ENCODE assay signal across 26 cellular contexts in genomic region chr1:54391450-54392071, GRCh38. TPM values are rescaled to one million over a fixed set of nuclear protein-coding genes. Genes with fewer than 3 reads are reported as not detected.
DNase-seq lines count a peak whose midpoint lies in the region; ATAC-seq and TF ChIP-seq lines count a peak whose summit lies in the region.
"Had no signal": no experiment of that assay in that cellular context is flagged by ENCODE, and none has a peak within 500 bp of the region (broad histone marks: within the 10 kb centered on the region; RNA-seq: fewer than 3 reads in every experiment).

No MANE protein-coding gene starts in this region.

- H3K9me3 ChIP-seq in H9 (ENCODE audit: control insufficient read depth, low read depth, low read length) (no peaks in the 10 kb centered on the region), mesodermal cell (ENCODE audit: control insufficient read depth, low read length) (no peaks in the 10 kb centered on the region), gastrocnemius medialis (no peaks in the 10 kb centered on the region)
- H3K9me3 ChIP-seq: BLaER1, upper lobe of left lung had no signal

- H3K36me3 ChIP-seq in mesodermal cell (ENCODE audit: control insufficient read depth, insufficient read depth, low read length) (peaks cover 96% of the 10 kb centered on the region), gastrocnemius medialis (no peaks in the 10 kb centered on the region)

- no CpG with 5 or more reads among the region's 13 CpGs for WGBS in H9 (ENCODE audit: extremely low coverage, insufficient read length, low lambda C conversion rate)
- WGBS in mesodermal cell (ENCODE audit: insufficient coverage in 2 of 2), 2 experiments = 75 to 80% methylated on average over 9 to 11 of the region's 13 CpGs

- H2BK15ac ChIP-seq in H9 (ENCODE audit: low read depth, low read length) = no peak overlapping the region

- no peak overlapping the region for H4K5ac ChIP-seq in H9 (ENCODE audit: insufficient read length, low read depth, low read length)

- no peaks in the 10 kb centered on the region for H3K27me3 Mint-ChIP-seq in H9 (ENCODE audit: low read depth)
- H3K27me3 Mint-ChIP-seq in WTC11 (ENCODE audit: low read depth) = no peaks in the 10 kb centered on the region
- H3K27me3 Mint-ChIP-seq: activated CD4-positive, alpha-beta T cell treated with anti-CD3 and anti-CD28 coated beads, Interleukin-2, amount 10 ng/mL, durations not matched to agents 7 days and 5 days had no signal

- H3K14ac ChIP-seq in H9 (ENCODE audit: insufficient read depth, low read length) = no peak overlapping the region

- H3K27ac Mint-ChIP-seq in H9 (peak overlapping the region; percentile 63 to 87 (median 85); a peak in 5 of 7 replicates), WTC11 (peak overlapping the region; percentile 79)
- H3K27ac Mint-ChIP-seq: activated CD4-positive, alpha-beta T cell treated with anti-CD3 and anti-CD28 coated beads, Interleukin-2, amount 10 ng/mL, durations not matched to agents 7 days and 5 days; activated T-cell treated with anti-CD3 and anti-CD28 coated beads, Interleukin-2, amount 50 U/mL, for 72 hours; T-helper 2 cell treated with Interferon-gamma antibody and Interleukin-4, amounts not matched to agents 5 μg/mL and 100 μg/mL, for 36 hours had no signal

- H3K79me2 ChIP-seq in H9 (ENCODE audit: insufficient read depth, low read length) = peaks cover 20% of the 10 kb centered on the region

- TF ChIP-seq CTCF in H9 (conservative IDR thresholded peaks at IDR 0.05) (no peak), WTC11 (IDR thresholded peaks at IDR 0.05) (no peak), gastrocnemius medialis (IDR thresholded peaks at IDR 0.05 in 4 of 5, conservative IDR thresholded peaks at IDR 0.05 in 1 of 5) (no peak)

- H3K4me2 ChIP-seq in H9 (ENCODE audit: insufficient read depth, insufficient read length, low read length) = no peak overlapping the region
- H3K4me2 ChIP-seq: BLaER1, KMS-11, smooth muscle cell had no signal

- no peak overlapping the region for H3K18ac ChIP-seq in H9 (ENCODE audit: insufficient read length, low read depth, low read length)

- H2BK20ac ChIP-seq in H9 (ENCODE audit: low read depth, low read length, poor library complexity, severe bottlenecking) = no peak overlapping the region

- no peak overlapping the region for H3K56ac ChIP-seq in H9 (ENCODE audit: insufficient read length, low read depth, low read length)

- DNase-seq in H9 (no peak), WTC11 (ENCODE audit: low spot score) (no peak), gastrocnemius medialis (no peak), EL (no peak), NCI-H82 (lab: John Stamatoyannopoulos, UW) (no peak), head of caudate nucleus (no peak)
- DNase-seq: activated CD4-positive, alpha-beta T cell treated with anti-CD3 and anti-CD28 coated beads, Interleukin-2, amount 10 ng/mL, durations not matched to agents 7 days and 5 days; activated naive CD4-positive, alpha-beta T cell; activated T-cell treated with anti-CD3 and anti-CD28 coated beads, Interleukin-2, amount 50 U/mL, for 72 hours; brain microvascular endothelial cell; DMS153; effector memory CD4-positive, alpha-beta T cell; GDM1; kidney glomerular epithelial cell; NCI-H1417; NCI-H2029 treated with DMSO at 0.1 percent for 48 hours; OCI-M1; stimulated activated CD4-positive, alpha-beta T cell treated with anti-CD3 and anti-CD28 coated beads, Interleukin-2, amount 100 ng/mL, for 24 hours; upper lobe of left lung had no signal

- no peak overlapping the region for H4K8ac ChIP-seq in H9 (replicated peaks; ENCODE audit: insufficient read length, low read depth, low read length)

- in situ Hi-C loops in gastrocnemius medialis (cut with MboI; ENCODE audit: low sequenced_read_pairs in 4 of 4) = loop anchor here in 1 of 4 donors (10.0 kb wide), 1 partner anchor 117 kb away; no protein-coding TSS in a partner anchor

- no peak overlapping the region for H2AK5ac ChIP-seq in H9 (ENCODE audit: insufficient read length, low read length)

- no peak overlapping the region for H2BK5ac ChIP-seq in H9 (ENCODE audit: insufficient read length, low read length)

- CTCF ChIA-PET in WTC11 (lab: Charles Lee) = interaction anchor here (1.1 to 1.2 kb wide), 2 partner anchors 170 to 198 kb away, joined by 3 read pairs; no protein-coding TSS in a partner anchor

- no peak for TF ChIP-seq POLR2A in gastrocnemius medialis (IDR thresholded peaks at IDR 0.05)

- no peak overlapping the region for H3K27ac ChIP-seq in H9 (ENCODE audit: insufficient read length, low read depth, low read length)
- peak overlapping the region; percentile 5 for H3K27ac ChIP-seq in mesodermal cell (ENCODE audit: low read depth, low read length, severe bottlenecking)
- peak overlapping the region; percentile 79 to 89 (median 84) for H3K27ac ChIP-seq in gastrocnemius medialis
- H3K27ac ChIP-seq: BLaER1, brain microvascular endothelial cell, KMS-11, upper lobe of left lung had no signal

- H3K4me1 Mint-ChIP-seq in H9 (peaks cover 29 to 40% of the 10 kb centered on the region in 2 experiments), WTC11 (peaks cover 37% of the 10 kb centered on the region)

- H4K91ac ChIP-seq in H9 (ENCODE audit: insufficient read length, low read depth, low read length) = no peak overlapping the region

- H3K4me3 Mint-ChIP-seq in H9 (no peak overlapping the region), WTC11 (no peak overlapping the region)
- H3K4me3 Mint-ChIP-seq: activated CD4-positive, alpha-beta T cell treated with anti-CD3 and anti-CD28 coated beads, Interleukin-2, amount 10 ng/mL, durations not matched to agents 7 days and 5 days; activated T-cell treated with anti-CD3 and anti-CD28 coated beads, Interleukin-2, amount 50 U/mL, for 72 hours; T-helper 2 cell treated with Interferon-gamma antibody and Interleukin-4, amounts not matched to agents 5 μg/mL and 100 μg/mL, for 36 hours had no signal

- H3K23ac ChIP-seq in H9 (ENCODE audit: insufficient read length, low read depth, low read length) = no peak overlapping the region

- H3K4me1 ChIP-seq in H9 (ENCODE audit: insufficient read depth, low read length) = peaks cover 2% of the 10 kb centered on the region; the same call in 1 of the 2 replicates
- H3K4me1 ChIP-seq in mesodermal cell (ENCODE audit: control insufficient read depth, insufficient read depth, low read length, poor library complexity, severe bottlenecking) = peaks cover 18% of the 10 kb centered on the region
- H3K4me1 ChIP-seq in gastrocnemius medialis = peaks cover 87 to 88% of the 10 kb centered on the region in 2 donors
- H3K4me1 ChIP-seq: BLaER1 had no signal

- no peak overlapping the region for H3K9ac ChIP-seq in H9 (ENCODE audit: extremely low read depth, insufficient read length, low read length)
- H3K9ac ChIP-seq: BLaER1, KMS-11 had no signal

- H3K79me1 ChIP-seq in H9 (ENCODE audit: insufficient read depth, low read depth, low read length, poor library complexity, severe bottlenecking) = peaks cover 4% of the 10 kb centered on the region

- H3K27me3 ChIP-seq in H9 (ENCODE audit: insufficient read depth, low read length) (no peaks in the 10 kb centered on the region), gastrocnemius medialis (no peaks in the 10 kb centered on the region)
- H3K27me3 ChIP-seq: BLaER1, brain microvascular endothelial cell, upper lobe of left lung had no signal

- H3K4me3 ChIP-seq in mesodermal cell (ENCODE audit: extremely low read depth, insufficient read depth, low read length, poor library complexity, severe bottlenecking) (no peak overlapping the region), gastrocnemius medialis (no peak overlapping the region)
- H3K4me3 ChIP-seq: BLaER1, lung, smooth muscle cell, upper lobe of left lung had no signal

- intact Hi-C loops in gastrocnemius medialis (cut with DNase I; ENCODE audit: low total_unique reads) = loop anchor here (1.0 kb wide), 1 partner anchor 49 kb away; no protein-coding TSS in a partner anchor
- intact Hi-C loops in head of caudate nucleus (cut with DNase I) = no loop called here

- no peaks in the 10 kb centered on the region for H3K23me2 ChIP-seq in H9 (ENCODE audit: insufficient read length, low read depth, low read length, poor library complexity, severe bottlenecking)

- no peak overlapping the region for H2AFZ ChIP-seq in H9 (ENCODE audit: low read length)

- no peak overlapping the region for H2BK12ac ChIP-seq in H9 (ENCODE audit: insufficient read length, low read depth, low read length)

- no peak overlapping the region for H2BK120ac ChIP-seq in H9 (ENCODE audit: low read depth, low read length, poor library complexity, severe bottlenecking)

- ATAC-seq in WTC11 (peak; percentile 24), gastrocnemius medialis (peak; percentile 18 to 34)
- ATAC-seq: activated T-cell treated with anti-CD3 and anti-CD28 coated beads, Interleukin-2, amount 50 U/mL, for 72 hours; HCT116 had no signal

- POLR2A ChIA-PET in WTC11 (lab: Charles Lee) = interaction anchor here (1.0 kb wide), 1 partner anchor 134 kb away, joined by 4 read pairs; no protein-coding TSS in a partner anchor

- H3K36me3 Mint-ChIP-seq in H9 (ENCODE audit: insufficient read depth in 1 of 3, low read depth in 3 of 3) (peaks cover 28 to 65% (median 63%) of the 10 kb centered on the region in 3 experiments), WTC11 (peaks cover 37% of the 10 kb centered on the region)

- H3K4ac ChIP-seq in H9 (ENCODE audit: low read depth, low read length) = no peak overlapping the region

- H3T11ph ChIP-seq in H9 (ENCODE audit: low read length) = no peak overlapping the region

- peaks cover 2% of the 10 kb centered on the region for H4K20me1 ChIP-seq in H9 (ENCODE audit: control insufficient read depth, insufficient read depth, insufficient read length)

- H3K9me3 Mint-ChIP-seq in H9 (no peaks in the 10 kb centered on the region), WTC11 (no peaks in the 10 kb centered on the region)
- H3K9me3 Mint-ChIP-seq: activated CD4-positive, alpha-beta T cell treated with anti-CD3 and anti-CD28 coated beads, Interleukin-2, amount 10 ng/mL, durations not matched to agents 7 days and 5 days; activated T-cell treated with anti-CD3 and anti-CD28 coated beads, Interleukin-2, amount 50 U/mL, for 72 hours; T-helper 2 cell treated with Interferon-gamma antibody and Interleukin-4, amounts not matched to agents 5 μg/mL and 100 μg/mL, for 36 hours had no signal

TF ChIP-seq in WTC11, 78 proteins besides CTCF, POLR2A, EP300 and RAD21:
- no peak for TF ChIP-seq ESRRA (CRISPR knock-in tag; IDR thresholded peaks at IDR 0.05; ENCODE audit: borderline replicate concordance)

RNA-seq across cellular contexts. Expression of gene SSBP3, which starts 14.6 kb away (rescaled TPM):
- total RNA-seq in H9 (2021) (119 and 126 TPM in 2 replicates), WTC11 (2021) (98.8 to 115 TPM (median 105 TPM) in 3 replicates), gastrocnemius medialis (10 to 100 TPM in 3 of 4 donors, 1 to 10 TPM in 1; 3.6 to 21.0 (median 14.9) TPM)
- polyA plus RNA-seq in mesodermal cell (2013, experiment 1 of 2) = 141 TPM
- 120 TPM for polyA plus RNA-seq in mesodermal cell (2013, experiment 2 of 2)
